11 cellular contexts compared by ENCODE assay signal in genomic region chr10:93445978-93446720, GRCh38. TPM values are rescaled to one million over a fixed set of nuclear protein-coding genes. Genes with fewer than 3 reads are reported as not detected.
A peak's percentile ranks its signal among the peaks of the same experiment; 100 is the strongest.
DNase-seq lines count a peak whose midpoint lies in the region; ATAC-seq, FAIRE-seq and TF ChIP-seq lines count a peak whose summit lies in the region.
"Had no signal": no experiment of that assay in that cellular context is flagged by ENCODE, and none has a peak within 500 bp of the region (broad histone marks: within the 10 kb centered on the region; RNA-seq: fewer than 3 reads in every experiment).

No MANE protein-coding gene starts in this region.

- WGBS in sigmoid colon, 2 donors: 41 to 67% methylated on average over 7 of the region's 7 CpGs

- no peak for TF ChIP-seq EP300 in sigmoid colon (IDR thresholded peaks at IDR 0.05)

- no peaks in the 10 kb centered on the region for H3K27me3 Mint-ChIP-seq in naive thymus-derived CD4-positive, alpha-beta T cell

- no peak overlapping the region for H3K4me3 Mint-ChIP-seq in naive thymus-derived CD4-positive, alpha-beta T cell
- H3K4me3 Mint-ChIP-seq: CD8-positive, alpha-beta T cell had no signal

- H3K9me3 ChIP-seq in adipocyte (ENCODE audit: control insufficient read depth, low read length) (no peaks in the 10 kb centered on the region), sigmoid colon (no peaks in the 10 kb centered on the region)
- H3K9me3 ChIP-seq in naive thymus-derived CD4-positive, alpha-beta T cell (ENCODE audit: control insufficient read depth in 2 of 3, low read length in 3 of 3): no peaks in the 10 kb centered on the region

- H3K9me3 Mint-ChIP-seq in naive thymus-derived CD4-positive, alpha-beta T cell: peaks cover 0 to 6% (median 0%) of the 10 kb centered on the region in 11 donors
- H3K9me3 Mint-ChIP-seq: CD8-positive, alpha-beta T cell had no signal

- no peak overlapping the region for H3K4me3 ChIP-seq in adipocyte (ENCODE audit: low read length)
- H3K4me3 ChIP-seq in sigmoid colon: no peak overlapping the region
- no peak overlapping the region for H3K4me3 ChIP-seq in naive thymus-derived CD4-positive, alpha-beta T cell (ENCODE audit: low read length)
- H3K4me3 ChIP-seq: GM12878 had no signal

- peaks cover 0 to 3% (median 0%) of the 10 kb centered on the region in 7 donors for H3K4me1 Mint-ChIP-seq in naive thymus-derived CD4-positive, alpha-beta T cell

- intact Hi-C loops in sigmoid colon (cut with DNase I): no loop called here
- intact Hi-C loops in naive thymus-derived CD4-positive, alpha-beta T cell (cut with micrococcal nuclease): no loop called here

- CTCF ChIA-PET in naive thymus-derived CD4-positive, alpha-beta T cell (lab: Charles Lee): interaction anchor here (0.7 kb wide), 1 partner anchor 20 kb away, joined by 3 read pairs; no protein-coding TSS in a partner anchor

- TF ChIP-seq CTCF in sigmoid colon (IDR thresholded peaks at IDR 0.05) (no peak), D721Med (IDR thresholded peaks at IDR 0.05; ENCODE audit: insufficient read depth, missing control alignments) (no peak)

- DNase-seq in Daoy (ENCODE audit: low read depth): peak; percentile 60
- DNase-seq in adipocyte (ENCODE audit: low read depth): no peak
- DNase-seq in iris pigment epithelial cell (ENCODE audit: low read depth): peak; percentile 58
- peak; percentile 59 for DNase-seq in sigmoid colon
- no peak for DNase-seq in GM19240 (ENCODE audit: insufficient read length, low spot score)
- DNase-seq in D721Med (ENCODE audit: insufficient read length, low spot score): no peak
- DNase-seq in naive thymus-derived CD4-positive, alpha-beta T cell: no peak
- DNase-seq in OCI-M2 (lab: John Stamatoyannopoulos, UW; ENCODE audit: unreplicated experiment): no peak
- DNase-seq: activated T-cell treated with anti-CD3 and anti-CD28 coated beads, Interleukin-2, amount 50 U/mL, for 48 hours; CD8-positive, alpha-beta T cell had no signal

- H3K27me3 ChIP-seq in adipocyte (replicated peaks; ENCODE audit: control insufficient read depth, insufficient read depth, low read length): no peaks in the 10 kb centered on the region
- H3K27me3 ChIP-seq in sigmoid colon: no peaks in the 10 kb centered on the region
- H3K27me3 ChIP-seq in naive thymus-derived CD4-positive, alpha-beta T cell (ENCODE audit: control insufficient read depth in 2 of 2, insufficient read depth in 2 of 2, low read length in 2 of 2): no peaks in the 10 kb centered on the region

- H3K4me1 ChIP-seq in adipocyte (ENCODE audit: control insufficient read depth, insufficient read depth, low read length) (peaks cover 34% of the 10 kb centered on the region), sigmoid colon (peaks cover 0 to 57% (median 52%) of the 10 kb centered on the region in 4 donors)
- H3K4me1 ChIP-seq in naive thymus-derived CD4-positive, alpha-beta T cell (ENCODE audit: control insufficient read depth in 2 of 2, insufficient read depth in 2 of 2, low read length in 2 of 2): no peaks in the 10 kb centered on the region

- POLR2A ChIA-PET in naive thymus-derived CD4-positive, alpha-beta T cell (lab: Charles Lee): no interaction called here

- peak overlapping the region; percentile 98 to 100 (median 100) for H3K27ac ChIP-seq in sigmoid colon
- H3K27ac ChIP-seq in naive thymus-derived CD4-positive, alpha-beta T cell (ENCODE audit: low read depth, low read length): no peak overlapping the region

- H3K27ac Mint-ChIP-seq in naive thymus-derived CD4-positive, alpha-beta T cell: no peak overlapping the region
- H3K27ac Mint-ChIP-seq: CD8-positive, alpha-beta T cell had no signal

- no peaks in the 10 kb centered on the region for H3K36me3 Mint-ChIP-seq in naive thymus-derived CD4-positive, alpha-beta T cell
- H3K36me3 Mint-ChIP-seq: CD8-positive, alpha-beta T cell had no signal

- H3K9ac ChIP-seq in adipocyte (ENCODE audit: low read length): peak overlapping the region; percentile 53

- ATAC-seq in naive thymus-derived CD4-positive, alpha-beta T cell: no peak
- ATAC-seq: CD8-positive, alpha-beta T cell had no signal

- no peak for FAIRE-seq in D721Med (lab: Jason Lieb, UNC)
- FAIRE-seq: GM12878 had no signal

- no peak for TF ChIP-seq POLR2A in sigmoid colon (IDR thresholded peaks at IDR 0.05)

- H3K36me3 ChIP-seq in adipocyte (ENCODE audit: control insufficient read depth, insufficient read depth, low read length, severe bottlenecking) (peaks cover 65% of the 10 kb centered on the region), sigmoid colon (peaks cover 0 to 29% (median 11%) of the 10 kb centered on the region in 4 donors)
- H3K36me3 ChIP-seq in naive thymus-derived CD4-positive, alpha-beta T cell (ENCODE audit: control insufficient read depth in 2 of 3, insufficient read depth in 3 of 3, low read length in 3 of 3): no peaks in the 10 kb centered on the region

RNA-seq across cellular contexts. Expression of gene MYOF, which starts 36.0 kb away (rescaled TPM):
- 124 and 132 TPM in 2 replicates for total RNA-seq in Daoy (2014; rRNA removed; shearing (Covaris generic))
- 10 to 100 TPM; 33.6 to 83.4 (median 70.2) TPM for total RNA-seq in sigmoid colon
- 10 to 100 TPM; 12.6 to 36.3 (median 18.5) TPM for polyA plus RNA-seq in sigmoid colon
- 10 to 100 TPM in 1 of 5 experiments, 1 to 10 TPM in 3, under 1 TPM in 1; 0.57 to 31.2 (median 1.5) TPM for total RNA-seq in naive thymus-derived CD4-positive, alpha-beta T cell
- not detected for polyA plus RNA-seq in naive thymus-derived CD4-positive, alpha-beta T cell
- total RNA-seq: CD8-positive, alpha-beta T cell had no signal

RNA-seq across cellular contexts. Expression of gene CEP55, which starts 50.3 kb away (rescaled TPM):
- 98.9 and 128 TPM in 2 replicates for total RNA-seq in Daoy (2014; rRNA removed; shearing (Covaris generic))
- total RNA-seq in sigmoid colon: 1 to 10 TPM in 2 of 4 donors, not detected in 2; 1.4 to 1.5 TPM
- polyA plus RNA-seq in sigmoid colon: 10 to 100 TPM in 1 of 3 donors, 1 to 10 TPM in 2; 1.8 to 18.2 (median 6.2) TPM
- 10 to 100 TPM in 1 of 5 experiments, under 1 TPM in 1, not detected in 3; 0.54 to 48.6 TPM for total RNA-seq in naive thymus-derived CD4-positive, alpha-beta T cell
- polyA plus RNA-seq in naive thymus-derived CD4-positive, alpha-beta T cell: not detected

Comparison
In these comparisons a context has a peak if more than half of its experiments do, and no peak if none do; other contexts are left out.
1. DNase-seq: peak in Daoy (single experiment), iris pigment epithelial cell (single experiment) and sigmoid colon (single experiment); none in adipocyte (single experiment), GM19240 (single experiment), D721Med (single experiment), naive thymus-derived CD4-positive, alpha-beta T cell (0 of 9) and OCI-M2 (single experiment).